ENCODE assay signal across 16 cellular contexts in genomic region chr17:1414634-1415033, GRCh38.
"Had no signal": no experiment of that assay in that cellular context is flagged by ENCODE, and none has a peak within 500 bp of the region (broad histone marks: within the 10 kb centered on the region; RNA-seq: fewer than 3 reads in every experiment).

No MANE protein-coding gene starts in this region.

- ATAC-seq: activated CD8-positive, alpha-beta T cell treated with anti-CD3 and anti-CD28 coated beads for 36 hours; stimulated activated naive CD8-positive, alpha-beta T cell treated with anti-CD3 and anti-CD28 coated beads, Interleukin-15, Interleukin-2, amounts not matched to agents 100 U/mL and 50 U/mL, for 24 hours had no signal

- H3K4me3 ChIP-seq: lung, sigmoid colon had no signal

- H3K27ac ChIP-seq: neutrophil, sigmoid colon had no signal

- H3K9me3 ChIP-seq: neutrophil, sigmoid colon had no signal

- DNase-seq: activated CD8-positive, alpha-beta memory T cell treated with anti-CD3 and anti-CD28 coated beads, Interleukin-2, amount 50 U/mL, for 4 hours; activated CD8-positive, alpha-beta T cell treated with anti-CD3 and anti-CD28 coated beads for 36 hours; activated naive CD4-positive, alpha-beta T cell treated with Interleukin-2 at 50 U/mL for 16 hours; caudate nucleus; cortex of kidney; effector memory CD4-positive, alpha-beta T cell; hippocampal formation; kidney glomerular epithelial cell; midbrain; sigmoid colon; stimulated activated CD4-positive, alpha-beta T cell treated with anti-CD3 and anti-CD28 coated beads, Interleukin-4, amount 100 ng/mL, for 1 hour; stimulated activated CD8-positive, alpha-beta memory T cell treated with anti-CD3 and anti-CD28 coated beads, Interleukin-4, amount 100 ng/mL, for 48 hours; stimulated activated naive CD8-positive, alpha-beta T cell treated with anti-CD3 and anti-CD28 coated beads, Interleukin-15, Interleukin-2, amounts not matched to agents 100 U/mL and 50 U/mL, for 24 hours; T-helper 9 cell had no signal

- H3K27me3 ChIP-seq: neutrophil, sigmoid colon had no signal
